In the genomic region with DNA sequence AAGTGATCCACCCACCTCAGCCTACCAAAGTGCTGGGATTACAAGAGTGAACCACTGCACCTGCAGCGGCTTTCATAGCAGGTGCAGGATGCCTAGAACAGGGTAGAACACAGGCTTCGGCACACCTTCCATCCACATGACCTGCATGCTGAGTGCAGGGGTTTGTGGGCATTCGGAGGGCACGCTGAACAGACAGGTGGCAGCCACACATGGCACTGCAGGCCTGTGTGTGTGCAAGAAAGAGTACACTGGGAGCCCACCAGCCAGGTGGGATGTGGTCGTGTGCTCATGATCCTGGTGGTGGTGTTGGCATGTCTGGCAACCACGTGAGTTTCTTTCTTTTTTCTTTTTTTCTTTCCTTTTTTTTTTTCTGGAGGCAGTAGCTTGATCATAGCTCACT, we compare ENCODE assay signal across 34 cellular contexts. TPM values are rescaled to one million over a fixed set of nuclear protein-coding genes. Genes with fewer than 3 reads are reported as not detected.
"Had no signal": no experiment of that assay in that cellular context is flagged by ENCODE, and none has a peak within 500 bp of the region (broad histone marks: within the 10 kb centered on the region; RNA-seq: fewer than 3 reads in every experiment).

No MANE protein-coding gene starts in this region.

- FAIRE-seq: astrocyte, TTC549 had no signal

- H3K27me3 ChIP-seq: adrenal gland, body of pancreas, brain microvascular endothelial cell, breast epithelium had no signal

- H3K4me3 ChIP-seq: adrenal gland, body of pancreas, breast epithelium had no signal

- DNase-seq: activated B cell treated with CpG ODN at 0.5 μM for 24 hours; activated CD4-positive, alpha-beta memory T cell treated with anti-CD3 and anti-CD28 coated beads for 36 hours; activated CD4-positive, alpha-beta T cell treated with anti-CD3 and anti-CD28 coated beads for 4 hours; activated CD4-positive, alpha-beta T cell treated with anti-CD3 and anti-CD28 coated beads, Interleukin-2, amount 10 ng/mL, durations not matched to agents 24 days and 14 days; activated CD4-positive, alpha-beta T cell treated with anti-CD3 and anti-CD28 coated beads, Interleukin-2, amount 50 U/mL, for 1 hour; activated CD4-positive, alpha-beta T cell treated with anti-CD3 and anti-CD28 coated beads, Interleukin-2, amount 50 U/mL, for 4 hours; activated CD4-positive, CD25-positive, alpha-beta regulatory T cell treated with anti-CD3 and anti-CD28 coated beads, Interleukin-2, amount 50 U/mL, for 72 hours; activated CD8-positive, alpha-beta memory T cell treated with anti-CD3 and anti-CD28 coated beads, Interleukin-2, amount 50 U/mL, for 4 hours; activated CD8-positive, alpha-beta T cell treated with anti-CD3 and anti-CD28 coated beads for 36 hours; activated effector memory CD4-positive, alpha-beta T cell treated with anti-CD3 and anti-CD28 coated beads, Interleukin-2, amount 50 U/mL, for 16 hours; activated gamma-delta T cell treated with Interleukin-2 at 50 U/mL for 16 hours; activated naive CD4-positive, alpha-beta T cell; activated naive CD4-positive, alpha-beta T cell treated with anti-CD3 and anti-CD28 coated beads for 36 hours; activated naive CD4-positive, alpha-beta T cell treated with anti-CD3 and anti-CD28 coated beads, Interleukin-2, amount 50 U/mL, for 16 hours; activated naive CD8-positive, alpha-beta T cell treated with anti-CD3 and anti-CD28 coated beads for 36 hours; activated T-cell treated with anti-CD3 and anti-CD28 coated beads for 4 hours; activated T-cell treated with anti-CD3 and anti-CD28 coated beads, Interleukin-2, amount 50 U/mL, for 1 hour; activated T-cell treated with anti-CD3 and anti-CD28 coated beads, Interleukin-2, amount 50 U/mL, for 4 hours; activated T-cell treated with anti-CD3 and anti-CD28 coated beads, Interleukin-2, amount 50 U/mL, for 72 hours; adrenal gland; amniotic stem cell; aorta; body of pancreas; brain microvascular endothelial cell; caudate nucleus; cerebellar nuclear complex; T-helper 2 cell; T-helper 9 cell had no signal

- H3K27ac ChIP-seq: adrenal gland, body of pancreas, brain microvascular endothelial cell, breast epithelium, VCaP had no signal

- H3K9me3 ChIP-seq: adrenal gland, body of pancreas, breast epithelium had no signal

- ATAC-seq: activated CD8-positive, alpha-beta T cell treated with anti-CD3 and anti-CD28 coated beads for 36 hours; activated naive CD4-positive, alpha-beta T cell treated with anti-CD3 and anti-CD28 coated beads, Interleukin-2, amount 50 U/mL, for 72 hours; activated T-cell treated with anti-CD3 and anti-CD28 coated beads, Interleukin-2, amount 50 U/mL, for 4 hours; activated T-cell treated with anti-CD3 and anti-CD28 coated beads, Interleukin-2, amount 50 U/mL, for 72 hours; activated T-helper 17 cell treated with anti-CD3 and anti-CD28 coated beads, Interleukin-2, amount 50 U/mL, for 72 hours; body of pancreas had no signal

- H3K4me1 ChIP-seq: breast epithelium had no signal

- H3K36me3 ChIP-seq: adrenal gland, brain microvascular endothelial cell, breast epithelium had no signal

RNA-seq across cellular contexts. Expression of gene GRID2IP, which starts 38.4 kb away (rescaled TPM):
- total RNA-seq: activated CD4-positive, alpha-beta T cell treated with anti-CD3 and anti-CD28 coated beads, Interleukin-2, amount 10 ng/mL, durations not matched to agents 24 days and 14 days had no signal
